In the genomic region with DNA sequence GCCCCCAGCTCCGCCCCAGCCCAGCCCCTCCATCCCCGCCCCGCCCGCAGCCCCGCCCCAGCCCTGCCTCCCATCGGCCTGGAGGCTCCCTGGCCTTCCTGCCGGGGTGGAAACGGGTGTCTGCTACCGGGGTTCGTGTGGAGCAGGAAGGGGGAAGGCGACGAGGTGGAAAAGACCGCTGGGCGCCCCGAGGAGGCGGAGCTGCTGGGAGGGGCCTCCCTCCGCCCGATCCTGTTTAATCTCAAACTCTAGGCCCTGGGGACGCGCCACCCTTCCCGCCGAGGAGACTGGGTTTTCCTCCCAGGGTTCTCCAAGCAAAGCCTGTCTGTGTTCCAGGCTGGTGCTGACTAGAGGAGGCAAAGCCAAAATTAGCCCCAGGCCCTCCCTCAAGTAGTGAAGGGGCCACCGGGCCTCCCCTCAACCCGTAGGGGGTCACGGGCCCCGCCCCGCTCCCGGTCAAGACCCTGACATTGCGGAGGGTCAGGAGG, we compare ENCODE assay signal across 8 cellular contexts. TPM values are rescaled to one million over a fixed set of nuclear protein-coding genes. Genes with fewer than 3 reads are reported as not detected.
DNase-seq lines count a peak whose midpoint lies in the region; ATAC-seq, FAIRE-seq and TF ChIP-seq lines count a peak whose summit lies in the region.

No MANE protein-coding gene starts in this region.

- no peaks in the 10 kb centered on the region for H3K4me1 Mint-ChIP-seq in activated T-helper 2 cell treated with anti-CD3 and anti-CD28 coated beads, Interferon-gamma antibody, Interleukin-2, Interleukin-4, amounts not matched to agents 10 μg/mL and 5 μg/mL and 100 μg/mL, durations not matched to agents 14 hours and 24 hours and 36 hours (ENCODE audit: low read depth)
- peaks cover 12 to 25% of the 10 kb centered on the region in 2 donors for H3K4me1 Mint-ChIP-seq in natural killer cell

- CTCF ChIA-PET in PC-9 (lab: Charles Lee) = no interaction called here

- peak overlapping the region; percentile 77 for H2AFZ ChIP-seq in PC-9

- H3K27me3 Mint-ChIP-seq in activated T-helper 2 cell treated with anti-CD3 and anti-CD28 coated beads, Interferon-gamma antibody, Interleukin-2, Interleukin-4, amounts not matched to agents 10 μg/mL and 5 μg/mL and 100 μg/mL, durations not matched to agents 14 hours and 24 hours and 36 hours (ENCODE audit: low read depth) = peaks cover 3% of the 10 kb centered on the region
- H3K27me3 Mint-ChIP-seq in natural killer cell (ENCODE audit: low read depth in 2 of 2) = no peaks in the 10 kb centered on the region

- H3K36me3 ChIP-seq in PC-9 (ENCODE audit: low read depth) (no peaks in the 10 kb centered on the region), stomach (no peaks in the 10 kb centered on the region)

- no peaks in the 10 kb centered on the region for H3K27me3 ChIP-seq in PC-9 (ENCODE audit: insufficient read depth, low read depth)
- peaks cover 0 to under 1% (median 0%) of the 10 kb centered on the region in 3 donors for H3K27me3 ChIP-seq in stomach

- H3K9me2 ChIP-seq in PC-9 (ENCODE audit: insufficient read depth) = no peaks in the 10 kb centered on the region

- H3K9me3 Mint-ChIP-seq in activated T-helper 2 cell treated with anti-CD3 and anti-CD28 coated beads, Interferon-gamma antibody, Interleukin-2, Interleukin-4, amounts not matched to agents 10 μg/mL and 5 μg/mL and 100 μg/mL, durations not matched to agents 14 hours and 24 hours and 36 hours = peaks cover 19% of the 10 kb centered on the region
- H3K9me3 Mint-ChIP-seq in natural killer cell = peaks cover 0 to 15% of the 10 kb centered on the region in 2 donors

- peak overlapping the region; percentile 100 for H3K4me2 ChIP-seq in PC-9

- no TSS peak for BruUV-seq in PC-9 (replicated peaks; lab: Mats Ljungman, UMichigan)

- H3F3A ChIP-seq in PC-9 (ENCODE audit: insufficient read depth, low read depth) = peaks cover 30% of the 10 kb centered on the region; the same call in 1 of the 2 replicates

- H3K4me3 ChIP-seq in PC-9 (peak overlapping the region; percentile 83), stomach (peak overlapping the region; percentile 51 to 66 (median 56))

- intact Hi-C loops in PC-9 (cut with micrococcal nuclease; ENCODE audit: unreplicated experiment) (no loop called here), natural killer cell (cut with micrococcal nuclease) (no loop called here), stomach (cut with DNase I; ENCODE audit: low total_unique reads) (no loop called here)
- intact Hi-C loops in activated T-helper 2 cell treated with anti-CD3 and anti-CD28 coated beads, Interferon-gamma antibody, Interleukin-2, Interleukin-4, amounts not matched to agents 10 μg/mL and 5 μg/mL and 100 μg/mL, durations not matched to agents 14 hours and 24 hours and 36 hours (cut with micrococcal nuclease) = no loop called here

- H4K20me1 ChIP-seq in PC-9 (ENCODE audit: insufficient read depth) = no peaks in the 10 kb centered on the region

- TF ChIP-seq POLR2A in stomach (IDR thresholded peaks at IDR 0.05) = peak in 2 of 4 donors; percentile 76

- H3K9me3 ChIP-seq in PC-9 (ENCODE audit: insufficient read depth, low read depth) (no peaks in the 10 kb centered on the region), stomach (no peaks in the 10 kb centered on the region)

- peak; percentile 43 for DNase-seq in D721Med (ENCODE audit: insufficient read length, low spot score)
- DNase-seq in PC-9 = peak; percentile 86 to 91
- DNase-seq in activated T-helper 2 cell treated with anti-CD3 and anti-CD28 coated beads, Interferon-gamma antibody, Interleukin-2, Interleukin-4, amounts not matched to agents 10 μg/mL and 5 μg/mL and 100 μg/mL, durations not matched to agents 14 hours and 24 hours and 36 hours (ENCODE audit: low spot score) = peak; percentile 57
- peak; percentile 74 for DNase-seq in fibroblast of peridontal ligament (ENCODE audit: extremely low read depth)
- peak; percentile 44 for DNase-seq in natural killer cell
- DNase-seq in stomach = peak; percentile 92

- H3K4me3 Mint-ChIP-seq in activated T-helper 2 cell treated with anti-CD3 and anti-CD28 coated beads, Interferon-gamma antibody, Interleukin-2, Interleukin-4, amounts not matched to agents 10 μg/mL and 5 μg/mL and 100 μg/mL, durations not matched to agents 14 hours and 24 hours and 36 hours (ENCODE audit: low read depth) = peak overlapping the region; percentile 71
- H3K4me3 Mint-ChIP-seq in natural killer cell = peak overlapping the region; percentile 75

- H3K79me2 ChIP-seq in PC-9 (ENCODE audit: low read depth) = no peaks in the 10 kb centered on the region

- H3K27ac ChIP-seq in PC-9 (peak overlapping the region; percentile 97), stomach (peak overlapping the region; percentile 92 to 100 (median 97))

- POLR2A ChIA-PET in PC-9 (lab: Charles Lee; ENCODE audit: unreplicated experiment) = interaction anchor here (0.6 to 0.7 kb wide), 4 partner anchors 9 to 137 kb away, joined by 3 to 7 read pairs (median 3); no protein-coding TSS in a partner anchor

- peak overlapping the region; percentile 46 for H3K27ac Mint-ChIP-seq in activated T-helper 2 cell treated with anti-CD3 and anti-CD28 coated beads, Interferon-gamma antibody, Interleukin-2, Interleukin-4, amounts not matched to agents 10 μg/mL and 5 μg/mL and 100 μg/mL, durations not matched to agents 14 hours and 24 hours and 36 hours
- H3K27ac Mint-ChIP-seq in natural killer cell = peak overlapping the region; percentile 65 to 81

- H3K36me3 Mint-ChIP-seq in activated T-helper 2 cell treated with anti-CD3 and anti-CD28 coated beads, Interferon-gamma antibody, Interleukin-2, Interleukin-4, amounts not matched to agents 10 μg/mL and 5 μg/mL and 100 μg/mL, durations not matched to agents 14 hours and 24 hours and 36 hours (ENCODE audit: low read depth) = peaks cover 4% of the 10 kb centered on the region
- no peaks in the 10 kb centered on the region for H3K36me3 Mint-ChIP-seq in natural killer cell

- WGBS in stomach, 5 donors = 0 to 1% (median 0%) methylated on average over 7 to 29 of the region's 29 CpGs

- peak; percentile 55 for ATAC-seq in HG02678 (IDR thresholded peaks at IDR 0.05; ENCODE audit: unreplicated experiment)
- ATAC-seq in natural killer cell = peak; percentile 56 to 64 (median 61)
- ATAC-seq in HG02970 (IDR thresholded peaks at IDR 0.05; ENCODE audit: low FRiP score, unreplicated experiment) = no peak

- FAIRE-seq in D721Med (lab: Jason Lieb, UNC) = no peak

- no peak for TF ChIP-seq CTCF in D721Med (IDR thresholded peaks at IDR 0.05; ENCODE audit: insufficient read depth, missing control alignments)
- no peak for TF ChIP-seq CTCF in PC-9 (conservative IDR thresholded peaks at IDR 0.05)
- no peak for TF ChIP-seq CTCF in natural killer cell (IDR thresholded peaks at IDR 0.05)
- no peak for TF ChIP-seq CTCF in stomach (IDR thresholded peaks at IDR 0.05)

- peaks cover 14% of the 10 kb centered on the region for H3K4me1 ChIP-seq in PC-9 (replicated peaks; ENCODE audit: insufficient read depth)
- H3K4me1 ChIP-seq in stomach = peaks cover 14 to 53% (median 48%) of the 10 kb centered on the region in 4 donors

- TF ChIP-seq EP300 in stomach (IDR thresholded peaks at IDR 0.05) = no peak

RNA-seq across cellular contexts. Expression of a gene that starts 16.2 kb away (rescaled TPM):
- 4.0 and 5.8 TPM in 2 replicates for total RNA-seq in PC-9 (2021)
- not detected in 2 replicates for total RNA-seq in activated T-helper 2 cell treated with anti-CD3 and anti-CD28 coated beads, Interferon-gamma antibody, Interleukin-2, Interleukin-4, amounts not matched to agents 10 μg/mL and 5 μg/mL and 100 μg/mL, durations not matched to agents 14 hours and 24 hours and 36 hours
- total RNA-seq in natural killer cell = 1 to 10 TPM in 2 of 3 donors, under 1 TPM in 1; 0.23 to 1.7 (median 1.7) TPM
- total RNA-seq in stomach = 1 to 10 TPM in 1 of 5 donors, not detected in 4; 6.4 TPM
- polyA plus RNA-seq in stomach = under 1 TPM in 2 of 3 donors, not detected in 1; 0.13 to 0.46 TPM

RNA-seq across cellular contexts. Expression of a gene that starts 41.6 kb away (rescaled TPM):
- total RNA-seq in PC-9 (2021) (26.6 and 31.1 TPM in 2 replicates), natural killer cell (10 to 100 TPM; 19.6 to 25.1 (median 21.5) TPM), stomach (10 to 100 TPM; 15.8 to 67.0 (median 33.8) TPM)
- 20.5 and 22.1 TPM in 2 replicates for total RNA-seq in activated T-helper 2 cell treated with anti-CD3 and anti-CD28 coated beads, Interferon-gamma antibody, Interleukin-2, Interleukin-4, amounts not matched to agents 10 μg/mL and 5 μg/mL and 100 μg/mL, durations not matched to agents 14 hours and 24 hours and 36 hours
- polyA plus RNA-seq in stomach = 10 to 100 TPM; 10.2 to 17.1 (median 12.8) TPM

RNA-seq across cellular contexts. Expression of a gene that starts 48.9 kb away (rescaled TPM):
- total RNA-seq in PC-9 (2021) = 6.9 and 14.1 TPM in 2 replicates
- 219 and 231 TPM in 2 replicates for total RNA-seq in activated T-helper 2 cell treated with anti-CD3 and anti-CD28 coated beads, Interferon-gamma antibody, Interleukin-2, Interleukin-4, amounts not matched to agents 10 μg/mL and 5 μg/mL and 100 μg/mL, durations not matched to agents 14 hours and 24 hours and 36 hours
- total RNA-seq in natural killer cell = 10 to 100 TPM; 40.3 to 81.9 (median 54.7) TPM
- total RNA-seq in stomach = 10 to 100 TPM in 1 of 5 donors, 1 to 10 TPM in 1, not detected in 3; 1.7 to 11.9 TPM
- polyA plus RNA-seq in stomach = 1 to 10 TPM in 1 of 3 donors, under 1 TPM in 1, not detected in 1; 0.37 to 3.6 TPM

RNA-seq across cellular contexts. Expression of a gene that starts 56.5 kb away (rescaled TPM):
- total RNA-seq in PC-9 (2021) (0.20 and 0.38 TPM in 2 replicates), natural killer cell (10 to 100 TPM; 14.3 to 26.5 (median 15.7) TPM), stomach (under 1 TPM in 1 of 5 donors, not detected in 4; 0.55 TPM)
- 441 and 458 TPM in 2 replicates for total RNA-seq in activated T-helper 2 cell treated with anti-CD3 and anti-CD28 coated beads, Interferon-gamma antibody, Interleukin-2, Interleukin-4, amounts not matched to agents 10 μg/mL and 5 μg/mL and 100 μg/mL, durations not matched to agents 14 hours and 24 hours and 36 hours
- polyA plus RNA-seq in stomach = 1 to 10 TPM; 1.7 to 4.5 (median 4.2) TPM
